ENCODE assay signal across 9 cellular contexts in genomic region chr9:137461663-137462395, GRCh38. TPM values are rescaled to one million over a fixed set of nuclear protein-coding genes. Genes with fewer than 3 reads are reported as not detected.
DNase-seq lines count a peak whose midpoint lies in the region; ATAC-seq lines count a peak whose summit lies in the region.
"Had no signal": no experiment of that assay in that cellular context is flagged by ENCODE, and none has a peak within 500 bp of the region (broad histone marks: within the 10 kb centered on the region; RNA-seq: fewer than 3 reads in every experiment).

No MANE protein-coding gene starts in this region.

- no peaks in the 10 kb centered on the region for H3K4me1 ChIP-seq in right cardiac atrium (ENCODE audit: control insufficient read depth, insufficient read depth, low read length)

- no peak overlapping the region for H3K27ac ChIP-seq in right cardiac atrium (ENCODE audit: low read length)
- H3K27ac ChIP-seq: tibial artery had no signal

- no peaks in the 10 kb centered on the region for H3K27me3 ChIP-seq in right cardiac atrium (ENCODE audit: control insufficient read depth, insufficient read depth)
- H3K27me3 ChIP-seq: tibial artery had no signal

- peak overlapping the region; percentile 38 for H3K4me3 ChIP-seq in Jurkat, Clone E6-1 (ENCODE audit: low read length)
- no peak overlapping the region for H3K4me3 ChIP-seq in right cardiac atrium (ENCODE audit: low read length)
- H3K4me3 ChIP-seq: tibial artery had no signal

- 71% methylated on average over 52 of the region's 52 CpGs for WGBS in right cardiac atrium

- peak; percentile 86 for DNase-seq in Jurkat, Clone E6-1 (ENCODE audit: low read depth, low spot score)
- peak; percentile 68 for DNase-seq in activated T-cell treated with anti-CD3 and anti-CD28 coated beads for 24 hours (ENCODE audit: low read depth)
- peak; percentile 60 to 85 (median 82) for DNase-seq in right cardiac atrium
- DNase-seq in stimulated activated CD4-positive, alpha-beta T cell treated with anti-CD3 and anti-CD28 coated beads, TNF-alpha, amount 100 ng/mL, for 48 hours (ENCODE audit: low read depth in 3 of 3): peak; percentile 64 to 77 (median 70)
- no peak for DNase-seq in hippocampal formation (lab: John Stamatoyannopoulos, UW)
- no peak for DNase-seq in NCI-H2081 (lab: John Stamatoyannopoulos, UW)
- DNase-seq in NCI-H82 (lab: John Stamatoyannopoulos, UW): no peak

- H3K9me3 ChIP-seq in right cardiac atrium (ENCODE audit: control insufficient read depth, low read length): no peaks in the 10 kb centered on the region
- H3K9me3 ChIP-seq: tibial artery had no signal

- ATAC-seq in GM19351 (IDR thresholded peaks at IDR 0.05; ENCODE audit: unreplicated experiment): peak; percentile 58
- ATAC-seq in right cardiac atrium: peak in 1 of 2 donors; percentile 8

- intact Hi-C loops in right cardiac atrium (cut with DNase I): no loop called here

RNA-seq across cellular contexts. Expression of gene NSMF, which starts 2.7 kb away (rescaled TPM):
- polyA plus RNA-seq in Jurkat, Clone E6-1 (2012; ENCODE audit: insufficient read depth, insufficient read length): 5.4 TPM
- 10 to 100 TPM; 12.4 to 21.5 (median 18.6) TPM for total RNA-seq in right cardiac atrium
- 25.5 TPM for polyA plus RNA-seq in right cardiac atrium

RNA-seq across cellular contexts. Expression of gene ENTPD8, which starts 20.7 kb away (rescaled TPM):
- polyA plus RNA-seq in Jurkat, Clone E6-1 (2012; ENCODE audit: insufficient read depth, insufficient read length): not detected
- not detected for total RNA-seq in right cardiac atrium
- polyA plus RNA-seq in right cardiac atrium: not detected

RNA-seq across cellular contexts. Expression of gene NOXA1, which starts 38.6 kb away (rescaled TPM):
- not detected for polyA plus RNA-seq in Jurkat, Clone E6-1 (2012; ENCODE audit: insufficient read depth, insufficient read length)
- total RNA-seq in right cardiac atrium: 1 to 10 TPM; 3.1 to 7.5 (median 4.5) TPM
- 4.3 TPM for polyA plus RNA-seq in right cardiac atrium

RNA-seq across cellular contexts. Expression of gene EXD3, which starts 38.9 kb away (rescaled TPM):
- polyA plus RNA-seq in Jurkat, Clone E6-1 (2012; ENCODE audit: insufficient read depth, insufficient read length): not detected
- 10 to 100 TPM in 2 of 4 donors, 1 to 10 TPM in 2; 7.9 to 13.4 (median 11.1) TPM for total RNA-seq in right cardiac atrium
- 14.6 TPM for polyA plus RNA-seq in right cardiac atrium

Comparison
In these comparisons a context has a peak if more than half of its experiments do, and no peak if none do; other contexts are left out.
1. DNase-seq: peak in Jurkat, Clone E6-1 (single experiment), activated T-cell treated with anti-CD3 and anti-CD28 coated beads for 24 hours (single experiment), right cardiac atrium (3 of 3) and stimulated activated CD4-positive, alpha-beta T cell treated with anti-CD3 and anti-CD28 coated beads, TNF-alpha, amount 100 ng/mL, for 48 hours (3 of 3); none in hippocampal formation (0 of 2), NCI-H2081 (0 of 2) and NCI-H82 (single experiment).